In the genomic region with DNA sequence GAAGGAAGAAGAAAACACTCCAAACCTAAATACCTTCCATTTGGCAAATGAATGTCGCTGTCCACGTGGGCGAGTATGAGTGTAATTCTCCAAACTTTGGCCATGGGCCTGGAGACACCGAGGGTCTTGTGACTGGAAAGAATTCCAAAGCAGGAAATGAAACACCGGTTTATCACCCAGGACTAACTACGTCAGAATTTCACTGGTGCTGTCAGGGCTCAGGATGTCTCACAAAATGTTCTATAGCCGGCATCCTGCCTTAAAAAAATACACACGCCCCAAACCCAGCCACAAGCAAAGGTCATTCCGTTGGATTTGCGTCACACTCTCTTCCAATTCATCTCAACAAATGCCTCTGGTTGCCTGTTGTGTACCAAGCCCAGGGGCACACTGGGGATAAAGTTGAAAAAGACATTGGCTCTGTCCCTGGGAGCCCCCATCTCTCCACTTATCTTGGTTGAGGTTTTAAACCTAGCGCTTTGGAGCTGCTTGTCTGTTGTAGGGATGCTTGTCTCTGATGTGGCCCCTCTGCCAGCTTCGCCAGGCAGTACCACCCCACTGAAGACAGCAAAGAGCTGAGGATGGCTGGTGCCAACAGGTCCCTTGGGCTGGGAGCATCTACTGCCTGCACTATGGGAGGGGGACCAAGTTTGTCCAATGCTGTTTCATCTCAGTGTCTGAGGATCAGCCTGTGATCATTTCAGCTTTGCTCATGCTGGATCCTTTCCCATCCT, we compare ENCODE assay signal across 9 cellular contexts. TPM values are rescaled to one million over a fixed set of nuclear protein-coding genes. Genes with fewer than 3 reads are reported as not detected.
DNase-seq lines count a peak whose midpoint lies in the region; ATAC-seq and TF ChIP-seq lines count a peak whose summit lies in the region.
"Had no signal": no experiment of that assay in that cellular context is flagged by ENCODE, and none has a peak within 500 bp of the region (broad histone marks: within the 10 kb centered on the region; RNA-seq: fewer than 3 reads in every experiment).

No MANE protein-coding gene starts in this region.

- H3K9me3 ChIP-seq in WERI-Rb-1 (ENCODE audit: severe bottlenecking) (no peaks in the 10 kb centered on the region), sigmoid colon (no peaks in the 10 kb centered on the region)

- TF ChIP-seq CTCF in WERI-Rb-1 (IDR thresholded peaks at IDR 0.05; ENCODE audit: low read depth, low read length) (no peak), sigmoid colon (IDR thresholded peaks at IDR 0.05) (no peak)

- peak; percentile 62 for DNase-seq in GM03348 (ENCODE audit: low spot score)
- no peak for DNase-seq in WERI-Rb-1
- DNase-seq in Right ventricle myocardium inferior (ENCODE audit: missing footprints) = no peak
- DNase-seq in sigmoid colon = peak; percentile 88
- DNase-seq in head of caudate nucleus = no peak
- DNase-seq: NCI-H187 had no signal

- no peaks in the 10 kb centered on the region for H3K36me3 ChIP-seq in WERI-Rb-1
- no peaks in the 10 kb centered on the region for H3K36me3 ChIP-seq in sigmoid colon

- 80 to 83% methylated on average over 12 of the region's 12 CpGs for WGBS in sigmoid colon, 2 donors

- H3K27ac ChIP-seq in WERI-Rb-1 (peak overlapping the region; percentile 86), sigmoid colon (peak overlapping the region; percentile 68 to 92 (median 78))

- peak; percentile 5 to 77 (median 53) for TF ChIP-seq EP300 in sigmoid colon (IDR thresholded peaks at IDR 0.05)

- TF ChIP-seq POLR2A in sigmoid colon (IDR thresholded peaks at IDR 0.05) = no peak

- H3K4me1 ChIP-seq in sigmoid colon = peaks cover 0 to 20% (median 20%) of the 10 kb centered on the region in 4 donors

- intact Hi-C loops in Right ventricle myocardium inferior (cut with DNase I) = no loop called here
- intact Hi-C loops in sigmoid colon (cut with DNase I) = no loop called here
- intact Hi-C loops in head of caudate nucleus (cut with DNase I) = no loop called here

- H3K27me3 ChIP-seq in WERI-Rb-1 (ENCODE audit: insufficient read depth, low read depth, severe bottlenecking) (no peaks in the 10 kb centered on the region), sigmoid colon (no peaks in the 10 kb centered on the region)

- ATAC-seq in Right ventricle myocardium inferior = peak; percentile 62
- ATAC-seq in GM21825 (IDR thresholded peaks at IDR 0.05; ENCODE audit: unreplicated experiment) = no peak
- no peak for ATAC-seq in HG03378 (IDR thresholded peaks at IDR 0.05; ENCODE audit: unreplicated experiment)
- ATAC-seq in HG03442 (IDR thresholded peaks at IDR 0.05; ENCODE audit: unreplicated experiment) = no peak

- peak overlapping the region; percentile 21 for H3K4me3 ChIP-seq in WERI-Rb-1 (ENCODE audit: low read depth, low read length)
- H3K4me3 ChIP-seq in sigmoid colon = no peak overlapping the region

RNA-seq across cellular contexts. Expression of a gene that starts 31.2 kb away (rescaled TPM):
- total RNA-seq in Right ventricle myocardium inferior (0.70 TPM), sigmoid colon (1 to 10 TPM in 3 of 4 donors, under 1 TPM in 1; 0.68 to 2.1 (median 1.4) TPM)
- polyA plus RNA-seq in sigmoid colon = 10 to 100 TPM in 2 of 3 donors, 1 to 10 TPM in 1; 9.7 to 13.2 (median 12.2) TPM

RNA-seq across cellular contexts. Expression of a gene that starts 38.1 kb away (rescaled TPM):
- total RNA-seq in Right ventricle myocardium inferior (28.2 TPM), sigmoid colon (10 to 100 TPM; 11.4 to 22.4 (median 15.3) TPM)
- polyA plus RNA-seq in sigmoid colon = 1 to 10 TPM; 1.2 to 8.6 (median 1.6) TPM

RNA-seq across cellular contexts. Expression of a gene that starts 45.5 kb away (rescaled TPM):
- 174 TPM for total RNA-seq in Right ventricle myocardium inferior
- total RNA-seq in sigmoid colon = 100 to 1,000 TPM in 3 of 4 donors, 10 to 100 TPM in 1; 77.5 to 178 (median 131) TPM
- 100 to 1,000 TPM; 107 to 189 (median 141) TPM for polyA plus RNA-seq in sigmoid colon

RNA-seq across cellular contexts. Expression of a gene that starts 53.5 kb away (rescaled TPM):
- total RNA-seq in Right ventricle myocardium inferior = 1.1 TPM
- total RNA-seq in sigmoid colon = 1 to 10 TPM in 1 of 4 donors, under 1 TPM in 3; 0.36 to 1.1 (median 0.61) TPM
- polyA plus RNA-seq in sigmoid colon = under 1 TPM in 1 of 3 donors, not detected in 2; 0.09 TPM

Comparison
In these comparisons a context has a peak if more than half of its experiments do, and no peak if none do; other contexts are left out.
1. DNase-seq: peak in GM03348 (single experiment) and sigmoid colon (single experiment); none in WERI-Rb-1 (single experiment), Right ventricle myocardium inferior (single experiment) and head of caudate nucleus (0 of 42).